8 cellular contexts compared by ENCODE assay signal in genomic region chr5:2017540-2018389, GRCh38.
DNase-seq lines count a peak whose midpoint lies in the region; ATAC-seq and TF ChIP-seq lines count a peak whose summit lies in the region.

No MANE protein-coding gene starts in this region.

- H3F3A ChIP-seq in neural progenitor cell (ENCODE audit: low read depth) = no peaks in the 10 kb centered on the region

- H3K79me2 ChIP-seq in neural progenitor cell (ENCODE audit: low read depth) = no peaks in the 10 kb centered on the region

- intact Hi-C loops in activated CD4-positive, alpha-beta memory T cell treated with anti-CD3 and anti-CD28 coated beads for 36 hours (cut with micrococcal nuclease) = loop anchor here (1.0 to 5.0 kb wide), 3 partner anchors 254 to 350 kb away; no protein-coding TSS in a partner anchor

- no peaks in the 10 kb centered on the region for H3K9me3 Mint-ChIP-seq in activated CD4-positive, alpha-beta memory T cell treated with anti-CD3 and anti-CD28 coated beads for 36 hours
- H3K9me3 Mint-ChIP-seq in neural progenitor cell = no peaks in the 10 kb centered on the region

- POLR2A ChIA-PET in activated CD4-positive, alpha-beta memory T cell treated with anti-CD3 and anti-CD28 coated beads for 36 hours (lab: Charles Lee) = no interaction called here

- H3K4me3 ChIP-seq in neural progenitor cell = no peak overlapping the region

- CTCF ChIA-PET in activated CD4-positive, alpha-beta memory T cell treated with anti-CD3 and anti-CD28 coated beads for 36 hours (lab: Charles Lee) = interaction anchor here (0.7 to 0.9 kb wide), 2 partner anchors 89 to 254 kb away, joined by 3 read pairs; no protein-coding TSS in a partner anchor

- H3K36me3 ChIP-seq in neural progenitor cell = no peaks in the 10 kb centered on the region

- no peaks in the 10 kb centered on the region for H4K20me1 ChIP-seq in neural progenitor cell (ENCODE audit: low read depth)

- no peaks in the 10 kb centered on the region for H3K9me3 ChIP-seq in neural progenitor cell (ENCODE audit: low read depth)

- H3K36me3 Mint-ChIP-seq in activated CD4-positive, alpha-beta memory T cell treated with anti-CD3 and anti-CD28 coated beads for 36 hours = no peaks in the 10 kb centered on the region
- no peaks in the 10 kb centered on the region for H3K36me3 Mint-ChIP-seq in neural progenitor cell

- H3K4me2 ChIP-seq in neural progenitor cell = no peak overlapping the region

- TF ChIP-seq CTCF in neural progenitor cell (IDR thresholded peaks at IDR 0.05) = peak; percentile 72

- H3K27me3 Mint-ChIP-seq in activated CD4-positive, alpha-beta memory T cell treated with anti-CD3 and anti-CD28 coated beads for 36 hours = peaks cover 16% of the 10 kb centered on the region
- peaks cover 8% of the 10 kb centered on the region for H3K27me3 Mint-ChIP-seq in neural progenitor cell (ENCODE audit: insufficient read depth, low read depth)

- no peaks in the 10 kb centered on the region for H3K4me1 ChIP-seq in neural progenitor cell

- H3K4me3 Mint-ChIP-seq in activated CD4-positive, alpha-beta memory T cell treated with anti-CD3 and anti-CD28 coated beads for 36 hours = no peak overlapping the region
- H3K4me3 Mint-ChIP-seq in neural progenitor cell = no peak overlapping the region

- DNase-seq in NCI-H1105 (lab: John Stamatoyannopoulos, UW) (peak; percentile 5), NCI-H1105 treated with DMSO at 0.1 percent for 48 hours (lab: John Stamatoyannopoulos, UW) (no peak), HuH-7.5 (ENCODE audit: low spot score) (peak; percentile 15), neural progenitor cell (ENCODE audit: low spot score) (peak; percentile 50), NCI-H1048 (lab: John Stamatoyannopoulos, UW) (no peak)
- peak; percentile 40 for DNase-seq in activated CD4-positive, alpha-beta memory T cell treated with anti-CD3 and anti-CD28 coated beads for 36 hours

- ATAC-seq in GM21786 (IDR thresholded peaks at IDR 0.05; ENCODE audit: unreplicated experiment) (no peak), GM21381 (IDR thresholded peaks at IDR 0.05; ENCODE audit: unreplicated experiment) (no peak)

- H3K27ac Mint-ChIP-seq in activated CD4-positive, alpha-beta memory T cell treated with anti-CD3 and anti-CD28 coated beads for 36 hours = no peak overlapping the region
- no peak overlapping the region for H3K27ac Mint-ChIP-seq in neural progenitor cell

- peaks cover 3% of the 10 kb centered on the region for H3K27me3 ChIP-seq in neural progenitor cell

- no peak overlapping the region for H3K9ac ChIP-seq in neural progenitor cell

- no peak overlapping the region for H3K27ac ChIP-seq in neural progenitor cell

- H3K4me1 Mint-ChIP-seq in activated CD4-positive, alpha-beta memory T cell treated with anti-CD3 and anti-CD28 coated beads for 36 hours (ENCODE audit: low read depth) = no peaks in the 10 kb centered on the region
- H3K4me1 Mint-ChIP-seq in neural progenitor cell = peaks cover 9% of the 10 kb centered on the region

- no peak overlapping the region for H2AFZ ChIP-seq in neural progenitor cell (replicated peaks)

Comparison
In these comparisons a context has a peak if more than half of its experiments do, and no peak if none do; other contexts are left out.
1. DNase-seq: peak in NCI-H1105 (single experiment), HuH-7.5 (single experiment), activated CD4-positive, alpha-beta memory T cell treated with anti-CD3 and anti-CD28 coated beads for 36 hours (single experiment) and neural progenitor cell (single experiment); none in NCI-H1105 treated with DMSO at 0.1 percent for 48 hours (single experiment) and NCI-H1048 (single experiment).